ENCODE assay signal across 13 cellular contexts in the genomic region with DNA sequence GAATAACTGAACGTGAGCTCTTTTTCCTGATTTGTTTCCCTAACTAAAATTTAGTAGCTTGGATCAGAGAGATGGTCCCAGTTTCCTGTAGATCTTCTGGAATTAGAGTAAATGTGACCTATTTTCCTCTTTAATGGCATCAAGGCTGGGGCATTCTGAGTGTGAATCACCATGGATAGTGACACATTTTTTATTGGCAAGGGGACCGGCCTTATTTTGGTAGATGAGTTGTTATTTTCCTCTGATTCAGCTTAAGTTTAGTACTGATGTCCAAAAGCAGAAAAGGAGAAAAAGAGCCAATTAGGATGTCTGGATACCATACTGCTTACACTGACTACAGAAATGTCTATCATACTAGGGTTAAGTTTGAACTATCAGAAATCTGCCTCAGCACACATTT.
"Had no signal": no experiment of that assay in that cellular context is flagged by ENCODE, and none has a peak within 500 bp of the region (broad histone marks: within the 10 kb centered on the region; RNA-seq: fewer than 3 reads in every experiment).

No MANE protein-coding gene starts in this region.

- H3K36me3 Mint-ChIP-seq: activated naive CD4-positive, alpha-beta T cell treated with anti-CD3 and anti-CD28 coated beads, Interleukin-2, amount 50 U/mL, for 72 hours had no signal

- H3K4me3 Mint-ChIP-seq: nephron progenitor cell had no signal

- DNase-seq: activated CD4-positive, alpha-beta T cell treated with anti-CD3 and anti-CD28 coated beads, Interleukin-2, amount 50 U/mL, for 1 hour; activated effector memory CD4-positive, alpha-beta T cell treated with Interleukin-2 at 50 U/mL for 16 hours; activated T-cell treated with anti-CD3 and anti-CD28 coated beads for 4 hours; anterior cingulate cortex; left ventricle myocardium inferior; nephron progenitor cell; sigmoid colon; stimulated activated CD4-positive, alpha-beta T cell treated with anti-CD3 and anti-CD28 coated beads, Interleukin-4, amount 100 ng/mL, for 1 hour; stimulated activated CD8-positive, alpha-beta memory T cell treated with anti-CD3 and anti-CD28 coated beads, Interleukin-4, amount 100 ng/mL, for 48 hours; stimulated activated naive CD8-positive, alpha-beta T cell treated with anti-CD3 and anti-CD28 coated beads, Interleukin-15, Interleukin-2, amounts not matched to agents 100 U/mL and 50 U/mL, for 24 hours; T-helper 2 cell had no signal

- H3K27me3 ChIP-seq: sigmoid colon had no signal

- H3K9me3 Mint-ChIP-seq: activated naive CD4-positive, alpha-beta T cell treated with anti-CD3 and anti-CD28 coated beads, Interleukin-2, amount 50 U/mL, for 72 hours; nephron progenitor cell had no signal

- H3K4me3 ChIP-seq: left ventricle myocardium inferior, sigmoid colon, thoracic aorta had no signal

- H3K27ac ChIP-seq: left ventricle myocardium inferior, sigmoid colon, thoracic aorta had no signal

- H3K9me3 ChIP-seq: left ventricle myocardium inferior, sigmoid colon, thoracic aorta had no signal

- ATAC-seq: activated naive CD4-positive, alpha-beta T cell treated with anti-CD3 and anti-CD28 coated beads, Interleukin-2, amount 50 U/mL, for 72 hours; stimulated activated naive CD8-positive, alpha-beta T cell treated with anti-CD3 and anti-CD28 coated beads, Interleukin-15, Interleukin-2, amounts not matched to agents 100 U/mL and 50 U/mL, for 24 hours had no signal
